In the genomic region with DNA sequence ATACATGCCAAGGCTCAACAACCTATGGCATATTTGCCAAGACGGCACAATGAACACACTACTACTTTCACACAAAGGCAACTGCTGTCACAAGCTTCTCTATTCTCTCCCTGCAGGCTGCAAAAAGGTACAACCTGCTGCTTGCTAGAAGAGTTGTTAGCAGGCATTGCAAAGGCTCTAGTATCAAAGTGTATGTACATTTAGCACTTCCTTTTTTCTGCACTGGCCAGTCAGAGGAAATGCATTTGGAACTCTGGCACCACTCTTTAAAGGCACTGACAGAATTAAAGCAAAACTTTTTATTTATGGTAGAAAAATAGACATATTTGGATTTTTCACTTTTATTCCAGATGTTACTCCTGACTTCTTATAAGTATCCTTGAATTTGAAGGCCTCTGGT, we compare ENCODE assay signal across 1 cellular context.
A peak's percentile ranks its signal among the peaks of the same experiment; 100 is the strongest.
TF ChIP-seq lines count a peak whose summit lies in the region.

No MANE protein-coding gene starts in this region.

TF ChIP-seq in GM12878, 131 proteins besides CTCF, POLR2A, EP300 and RAD21:
- TF ChIP-seq, protein P1, sequence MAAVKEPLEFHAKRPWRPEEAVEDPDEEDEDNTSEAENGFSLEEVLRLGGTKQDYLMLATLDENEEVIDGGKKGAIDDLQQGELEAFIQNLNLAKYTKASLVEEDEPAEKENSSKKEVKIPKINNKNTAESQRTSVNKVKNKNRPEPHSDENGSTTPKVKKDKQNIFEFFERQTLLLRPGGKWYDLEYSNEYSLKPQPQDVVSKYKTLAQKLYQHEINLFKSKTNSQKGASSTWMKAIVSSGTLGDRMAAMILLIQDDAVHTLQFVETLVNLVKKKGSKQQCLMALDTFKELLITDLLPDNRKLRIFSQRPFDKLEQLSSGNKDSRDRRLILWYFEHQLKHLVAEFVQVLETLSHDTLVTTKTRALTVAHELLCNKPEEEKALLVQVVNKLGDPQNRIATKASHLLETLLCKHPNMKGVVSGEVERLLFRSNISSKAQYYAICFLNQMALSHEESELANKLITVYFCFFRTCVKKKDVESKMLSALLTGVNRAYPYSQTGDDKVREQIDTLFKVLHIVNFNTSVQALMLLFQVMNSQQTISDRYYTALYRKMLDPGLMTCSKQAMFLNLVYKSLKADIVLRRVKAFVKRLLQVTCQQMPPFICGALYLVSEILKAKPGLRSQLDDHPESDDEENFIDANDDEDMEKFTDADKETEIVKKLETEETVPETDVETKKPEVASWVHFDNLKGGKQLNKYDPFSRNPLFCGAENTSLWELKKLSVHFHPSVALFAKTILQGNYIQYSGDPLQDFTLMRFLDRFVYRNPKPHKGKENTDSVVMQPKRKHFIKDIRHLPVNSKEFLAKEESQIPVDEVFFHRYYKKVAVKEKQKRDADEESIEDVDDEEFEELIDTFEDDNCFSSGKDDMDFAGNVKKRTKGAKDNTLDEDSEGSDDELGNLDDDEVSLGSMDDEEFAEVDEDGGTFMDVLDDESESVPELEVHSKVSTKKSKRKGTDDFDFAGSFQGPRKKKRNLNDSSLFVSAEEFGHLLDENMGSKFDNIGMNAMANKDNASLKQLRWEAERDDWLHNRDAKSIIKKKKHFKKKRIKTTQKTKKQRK (IDR thresholded peaks at IDR 0.05; ENCODE audit: low read depth, low read length), result no peak
- TF ChIP-seq MYC (IDR thresholded peaks at IDR 0.05; ENCODE audit: insufficient read depth, insufficient read length, insufficient replicate concordance, low read length, severe bottlenecking) (no peak), SUZ12 (IDR thresholded peaks at IDR 0.05; ENCODE audit: unreplicated experiment) (no peak), SIN3A (IDR thresholded peaks at IDR 0.05; ENCODE audit: low read depth, low read length) (no peak), HDGF (IDR thresholded peaks at IDR 0.05) (no peak), SPI1 (IDR thresholded peaks at IDR 0.05; ENCODE audit: borderline replicate concordance, insufficient read depth, low read depth, low read length) (peak; percentile 40; the same call in 1 of the 2 replicates)
